Comparison of ENCODE assay signal across 22 cellular contexts in genomic region chr17:80387071-80387470, GRCh38. TPM values are rescaled to one million over a fixed set of nuclear protein-coding genes. Genes with fewer than 3 reads are reported as not detected.
DNase-seq lines count a peak whose midpoint lies in the region; ATAC-seq and TF ChIP-seq lines count a peak whose summit lies in the region.
"Had no signal": no experiment of that assay in that cellular context is flagged by ENCODE, and none has a peak within 500 bp of the region (broad histone marks: within the 10 kb centered on the region; RNA-seq: fewer than 3 reads in every experiment).

No MANE protein-coding gene starts in this region.

- H3K4me1 Mint-ChIP-seq in activated T-cell treated with anti-CD3 and anti-CD28 coated beads, Interleukin-2, amount 50 U/mL, for 24 hours (ENCODE audit: low read depth) = no peaks in the 10 kb centered on the region
- peaks cover 9% of the 10 kb centered on the region for H3K4me1 Mint-ChIP-seq in T-helper 17 cell
- no peaks in the 10 kb centered on the region for H3K4me1 Mint-ChIP-seq in dendritic cell treated with granulocyte-macrophage colony-stimulating factor and Interleukin-4, amounts not matched to agents 40 ng/mL and 50 ng/mL, for 4 days (ENCODE audit: low read depth)

- no peak overlapping the region for H3K14ac ChIP-seq in trophoblast cell (ENCODE audit: low read length)

- no peak overlapping the region for H2BK12ac ChIP-seq in trophoblast cell (ENCODE audit: low read length)

- H3K4me3 ChIP-seq in trophoblast cell (ENCODE audit: low read depth, low read length) = no peak overlapping the region

- WGBS in trophoblast cell (ENCODE audit: extremely low coverage, insufficient coverage, insufficient read length) = no CpG with 5 or more reads among the region's 7 CpGs

- no peaks in the 10 kb centered on the region for H3K27me3 ChIP-seq in trophoblast cell (ENCODE audit: insufficient read depth, low read length)

- POLR2A ChIA-PET in RWPE1 (lab: Yijun Ruan, JAX; ENCODE audit: low non-redundant PET) = no interaction called here

- H3K79me1 ChIP-seq in trophoblast cell (ENCODE audit: low read length) = no peaks in the 10 kb centered on the region

- CTCF ChIA-PET in RWPE1 (lab: Yijun Ruan, JAX) = no interaction called here

- H3K79me2 ChIP-seq in trophoblast cell (ENCODE audit: control insufficient read depth, insufficient read depth, low read length, poor library complexity) = no peaks in the 10 kb centered on the region

- no peaks in the 10 kb centered on the region for H3K9me3 Mint-ChIP-seq in activated T-cell treated with anti-CD3 and anti-CD28 coated beads, Interleukin-2, amount 50 U/mL, for 24 hours
- H3K9me3 Mint-ChIP-seq in dendritic cell treated with granulocyte-macrophage colony-stimulating factor and Interleukin-4, amounts not matched to agents 40 ng/mL and 50 ng/mL, for 4 days = no peaks in the 10 kb centered on the region
- H3K9me3 Mint-ChIP-seq: IgD-negative memory B cell had no signal

- no peak overlapping the region for H3K18ac ChIP-seq in trophoblast cell (ENCODE audit: low read length)

- H3K27ac Mint-ChIP-seq in activated T-cell treated with anti-CD3 and anti-CD28 coated beads, Interleukin-2, amount 50 U/mL, for 24 hours = peak overlapping the region; percentile 69
- H3K27ac Mint-ChIP-seq in T-helper 17 cell = peak overlapping the region; percentile 9
- H3K27ac Mint-ChIP-seq in dendritic cell treated with granulocyte-macrophage colony-stimulating factor and Interleukin-4, amounts not matched to agents 40 ng/mL and 50 ng/mL, for 4 days = peak overlapping the region; percentile 35

- TF ChIP-seq CTCF in RWPE1 (conservative IDR thresholded peaks at IDR 0.05; ENCODE audit: low read depth) = no peak

- H3K4me3 Mint-ChIP-seq in activated T-cell treated with anti-CD3 and anti-CD28 coated beads, Interleukin-2, amount 50 U/mL, for 24 hours = no peak overlapping the region
- H3K4me3 Mint-ChIP-seq in T-helper 17 cell = no peak overlapping the region
- no peak overlapping the region for H3K4me3 Mint-ChIP-seq in dendritic cell treated with granulocyte-macrophage colony-stimulating factor and Interleukin-4, amounts not matched to agents 40 ng/mL and 50 ng/mL, for 4 days
- H3K4me3 Mint-ChIP-seq: IgD-negative memory B cell had no signal

- H3K27me3 Mint-ChIP-seq in activated T-cell treated with anti-CD3 and anti-CD28 coated beads, Interleukin-2, amount 50 U/mL, for 24 hours = no peaks in the 10 kb centered on the region
- no peaks in the 10 kb centered on the region for H3K27me3 Mint-ChIP-seq in T-helper 17 cell
- no peaks in the 10 kb centered on the region for H3K27me3 Mint-ChIP-seq in dendritic cell treated with granulocyte-macrophage colony-stimulating factor and Interleukin-4, amounts not matched to agents 40 ng/mL and 50 ng/mL, for 4 days
- H3K27me3 Mint-ChIP-seq: IgD-negative memory B cell had no signal

- no peak overlapping the region for H4K8ac ChIP-seq in trophoblast cell (ENCODE audit: low read depth, low read length)

- H3K36me3 Mint-ChIP-seq in activated T-cell treated with anti-CD3 and anti-CD28 coated beads, Interleukin-2, amount 50 U/mL, for 24 hours (ENCODE audit: low read depth) = peaks cover 100% of the 10 kb centered on the region
- peaks cover 19% of the 10 kb centered on the region for H3K36me3 Mint-ChIP-seq in T-helper 17 cell (ENCODE audit: low read depth)
- peaks cover 100% of the 10 kb centered on the region for H3K36me3 Mint-ChIP-seq in dendritic cell treated with granulocyte-macrophage colony-stimulating factor and Interleukin-4, amounts not matched to agents 40 ng/mL and 50 ng/mL, for 4 days (ENCODE audit: low read depth)

- H3K4ac ChIP-seq in trophoblast cell (ENCODE audit: low read depth, low read length) = no peak overlapping the region

- intact Hi-C loops in dendritic cell treated with granulocyte-macrophage colony-stimulating factor and Interleukin-4, amounts not matched to agents 40 ng/mL and 50 ng/mL, for 4 days (cut with micrococcal nuclease) = no loop called here

- H3K27ac ChIP-seq in trophoblast cell (ENCODE audit: low read depth, low read length) (no peak overlapping the region), RWPE1 (no peak overlapping the region; the same call in 1 of the 2 replicates)
- H3K27ac ChIP-seq: HL-60, KMS-11 had no signal

- peaks cover 8 to 16% of the 10 kb centered on the region in 2 experiments for H3K4me1 ChIP-seq in trophoblast cell (ENCODE audit: control insufficient read depth in 1 of 2, insufficient read depth in 2 of 2, low read length in 2 of 2)

- DNase-seq in activated T-cell treated with anti-CD3 and anti-CD28 coated beads, Interleukin-2, amount 50 U/mL, for 24 hours = no peak
- no peak for DNase-seq in activated T-cell treated with anti-CD3 and anti-CD28 coated beads, Interleukin-2, amount 50 U/mL, for 48 hours
- DNase-seq in T-helper 17 cell (no peak), trophoblast cell (no peak), RWPE1 (ENCODE audit: low spot score) (no peak), ecto neural progenitor cell (ENCODE audit: low spot score) (no peak)
- DNase-seq: DMS153, DND-41, NCI-H1092, NCI-H1436, NCI-H187, NCI-H2081 treated with DMSO at 0.1 percent for 48 hours, NCI-H2171, NCI-H226, NCI-H510A, NCI-H69, RPMI8226, SHP77 had no signal

- no peak overlapping the region for H2AFZ ChIP-seq in trophoblast cell (ENCODE audit: insufficient read depth, low read length, poor library complexity)

- H2AK5ac ChIP-seq in trophoblast cell (ENCODE audit: low read length) = no peak overlapping the region

- no peak overlapping the region for H2BK120ac ChIP-seq in trophoblast cell (ENCODE audit: insufficient read depth, low read length, poor library complexity)

- H3K9ac ChIP-seq in trophoblast cell (ENCODE audit: low read length) = peak overlapping the region; percentile 22
- H3K9ac ChIP-seq: KMS-11 had no signal

- no peak overlapping the region for H4K91ac ChIP-seq in trophoblast cell (ENCODE audit: low read depth, low read length)

- H3K36me3 ChIP-seq in trophoblast cell (ENCODE audit: control insufficient read depth in 1 of 2, insufficient read depth in 2 of 2, low read length in 2 of 2) = peaks cover 50 to 53% of the 10 kb centered on the region in 2 experiments

- H2BK5ac ChIP-seq in trophoblast cell (ENCODE audit: low read depth, low read length, poor library complexity) = no peak overlapping the region

- H3K9me3 ChIP-seq in T-helper 17 cell (ENCODE audit: control insufficient read depth, low read length, poor library complexity, severe bottlenecking) = no peaks in the 10 kb centered on the region
- H3K9me3 ChIP-seq in trophoblast cell (ENCODE audit: insufficient read depth, low read depth, low read length) = no peaks in the 10 kb centered on the region

- no peak overlapping the region for H4K12ac ChIP-seq in trophoblast cell (ENCODE audit: low read depth, low read length)

- no peak overlapping the region for H3K23ac ChIP-seq in trophoblast cell (ENCODE audit: low read length)

- H3K4me2 ChIP-seq in trophoblast cell (ENCODE audit: low read length) = no peak overlapping the region
- H3K4me2 ChIP-seq: KMS-11 had no signal

- no peak for ATAC-seq in T-helper 17 cell

RNA-seq across cellular contexts. Expression of gene ENDOV, which starts 27.9 kb away (rescaled TPM):
- total RNA-seq in T-helper 17 cell = 10 to 100 TPM; 14.1 to 24.5 TPM
- 18.5 and 18.8 TPM in 2 replicates for polyA plus RNA-seq in trophoblast cell (2013)

Comparison
In these comparisons a context has a peak if more than half of its experiments do, and no peak if none do; other contexts are left out.
1. H3K27ac Mint-ChIP-seq: peak in every context shown above with its lines; median percentile 69 in activated T-cell treated with anti-CD3 and anti-CD28 coated beads, Interleukin-2, amount 50 U/mL, for 24 hours; 35 in dendritic cell treated with granulocyte-macrophage colony-stimulating factor and Interleukin-4, amounts not matched to agents 40 ng/mL and 50 ng/mL, for 4 days; 9 in T-helper 17 cell.